8 cellular contexts compared by ENCODE assay signal in genomic region chr17:45148183-45149036, GRCh38. TPM values are rescaled to one million over a fixed set of nuclear protein-coding genes. Genes with fewer than 3 reads are reported as not detected.
DNase-seq lines count a peak whose midpoint lies in the region; ATAC-seq and TF ChIP-seq lines count a peak whose summit lies in the region.

A gene with protein sequence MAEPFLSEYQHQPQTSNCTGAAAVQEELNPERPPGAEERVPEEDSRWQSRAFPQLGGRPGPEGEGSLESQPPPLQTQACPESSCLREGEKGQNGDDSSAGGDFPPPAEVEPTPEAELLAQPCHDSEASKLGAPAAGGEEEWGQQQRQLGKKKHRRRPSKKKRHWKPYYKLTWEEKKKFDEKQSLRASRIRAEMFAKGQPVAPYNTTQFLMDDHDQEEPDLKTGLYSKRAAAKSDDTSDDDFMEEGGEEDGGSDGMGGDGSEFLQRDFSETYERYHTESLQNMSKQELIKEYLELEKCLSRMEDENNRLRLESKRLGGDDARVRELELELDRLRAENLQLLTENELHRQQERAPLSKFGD (plus strand): TSS chr17:45148475. CDS start chr17:45149191, 716 bp downstream.

- H3K4me2 ChIP-seq in fibroblast of lung (ENCODE audit: extremely low read depth, insufficient read depth, low read length): peak within 1 kb of the TSS; percentile 96

- peak; percentile 100 for DNase-seq in Daoy (ENCODE audit: low read depth)
- DNase-seq in H4 (ENCODE audit: low spot score): peak; percentile 100
- DNase-seq in LoVo (ENCODE audit: low spot score): peak; percentile 98
- DNase-seq in RWPE2 (ENCODE audit: low spot score): peak; percentile 99
- DNase-seq in activated T-helper 2 cell treated with anti-CD3 and anti-CD28 coated beads, Interferon-gamma antibody, Interleukin-2, Interleukin-4, amounts not matched to agents 10 μg/mL and 5 μg/mL and 100 μg/mL, durations not matched to agents 14 hours and 24 hours and 36 hours (ENCODE audit: low spot score): peak; percentile 99
- peak; percentile 100 for DNase-seq in fibroblast of lung (ENCODE audit: low read depth in 2 of 2)
- DNase-seq in naive thymus-derived CD4-positive, alpha-beta T cell: peak; percentile 98 to 100 (median 100)
- peak; percentile 98 for DNase-seq in stimulated activated naive B cell treated with anti-CD40 and anti-IgM and Interleukin-4, amounts not matched to agents 10 μg/mL and 1 μg/mL and 100 μg/mL, for 72 hours

- peaks cover 31% of the 10 kb centered on the region for H3K4me1 Mint-ChIP-seq in activated T-helper 2 cell treated with anti-CD3 and anti-CD28 coated beads, Interferon-gamma antibody, Interleukin-2, Interleukin-4, amounts not matched to agents 10 μg/mL and 5 μg/mL and 100 μg/mL, durations not matched to agents 14 hours and 24 hours and 36 hours (ENCODE audit: low read depth)
- H3K4me1 Mint-ChIP-seq in naive thymus-derived CD4-positive, alpha-beta T cell: peaks cover 18 to 68% (median 54%) of the 10 kb centered on the region in 7 donors
- peaks cover 38 to 81% of the 10 kb centered on the region in 2 donors for H3K4me1 Mint-ChIP-seq in stimulated activated naive B cell treated with anti-CD40 and anti-IgM and Interleukin-4, amounts not matched to agents 10 μg/mL and 1 μg/mL and 100 μg/mL, for 72 hours

- H3K4me1 ChIP-seq in RWPE2 (ENCODE audit: insufficient read depth, poor library complexity, severe bottlenecking) (peaks cover 18% of the 10 kb centered on the region), fibroblast of lung (ENCODE audit: control insufficient read depth, extremely low read depth, insufficient read depth, low read length) (peaks cover 10% of the 10 kb centered on the region)
- H3K4me1 ChIP-seq in naive thymus-derived CD4-positive, alpha-beta T cell (ENCODE audit: control insufficient read depth in 2 of 2, insufficient read depth in 2 of 2, low read length in 2 of 2): peaks cover 21 to 35% of the 10 kb centered on the region in 2 donors

- ATAC-seq in RWPE2 (ENCODE audit: low read depth): peak; percentile 76
- peak; percentile 87 for ATAC-seq in naive thymus-derived CD4-positive, alpha-beta T cell
- peak; percentile 78 to 80 for ATAC-seq in stimulated activated naive B cell treated with anti-CD40 and anti-IgM and Interleukin-4, amounts not matched to agents 10 μg/mL and 1 μg/mL and 100 μg/mL, for 72 hours (replicated peaks)

- peak within 1 kb of the TSS; percentile 89 for H3K9ac ChIP-seq in fibroblast of lung (ENCODE audit: insufficient read depth, low read length)

- H2AFZ ChIP-seq in fibroblast of lung (ENCODE audit: low read length): no peak within 1 kb of the TSS

- intact Hi-C loops in activated T-helper 2 cell treated with anti-CD3 and anti-CD28 coated beads, Interferon-gamma antibody, Interleukin-2, Interleukin-4, amounts not matched to agents 10 μg/mL and 5 μg/mL and 100 μg/mL, durations not matched to agents 14 hours and 24 hours and 36 hours (cut with micrococcal nuclease): loop anchor here (1.0 to 5.0 kb wide), 7 partner anchors 13 to 164 kb away; partner anchors contain the start of genes ACBD4, DCAKD and HEXIM2
- intact Hi-C loops in naive thymus-derived CD4-positive, alpha-beta T cell (cut with micrococcal nuclease): loop anchor here (1.0 to 10.0 kb wide), 16 partner anchors 13 to 1044 kb away; partner anchors contain the start of genes HEXIM2 (in 2 of the 2), MAP3K14 (in 2 of the 2), NMT1 (in 2 of the 2) and ACBD4 (in 1 of the 2)

- no peaks in the 10 kb centered on the region for H3K9me3 Mint-ChIP-seq in activated T-helper 2 cell treated with anti-CD3 and anti-CD28 coated beads, Interferon-gamma antibody, Interleukin-2, Interleukin-4, amounts not matched to agents 10 μg/mL and 5 μg/mL and 100 μg/mL, durations not matched to agents 14 hours and 24 hours and 36 hours
- H3K9me3 Mint-ChIP-seq in naive thymus-derived CD4-positive, alpha-beta T cell: peaks cover 0 to 13% (median 0%) of the 10 kb centered on the region in 11 donors
- H3K9me3 Mint-ChIP-seq in stimulated activated naive B cell treated with anti-CD40 and anti-IgM and Interleukin-4, amounts not matched to agents 10 μg/mL and 1 μg/mL and 100 μg/mL, for 72 hours: no peaks in the 10 kb centered on the region

- H3K9me3 ChIP-seq in RWPE2 (ENCODE audit: severe bottlenecking): no peaks in the 10 kb centered on the region
- no peaks in the 10 kb centered on the region for H3K9me3 ChIP-seq in fibroblast of lung (ENCODE audit: control insufficient read depth, insufficient read depth, low read depth, low read length)
- H3K9me3 ChIP-seq in naive thymus-derived CD4-positive, alpha-beta T cell (ENCODE audit: control insufficient read depth in 2 of 3, low read length in 3 of 3): no peaks in the 10 kb centered on the region

- peaks cover 35% of the 10 kb centered on the region for H3K79me2 ChIP-seq in fibroblast of lung (ENCODE audit: control insufficient read depth, insufficient read depth, low read length)

- H3K36me3 ChIP-seq in RWPE2 (ENCODE audit: low read depth): peaks cover 6% of the 10 kb centered on the region; the same call in 1 of the 2 replicates
- H3K36me3 ChIP-seq in fibroblast of lung (ENCODE audit: control insufficient read depth, insufficient read depth, low read length): no peaks in the 10 kb centered on the region
- H3K36me3 ChIP-seq in naive thymus-derived CD4-positive, alpha-beta T cell (ENCODE audit: control insufficient read depth in 2 of 3, insufficient read depth in 3 of 3, low read length in 3 of 3): peaks cover 0 to 6% (median 0%) of the 10 kb centered on the region in 3 experiments

- H3K27ac Mint-ChIP-seq in activated T-helper 2 cell treated with anti-CD3 and anti-CD28 coated beads, Interferon-gamma antibody, Interleukin-2, Interleukin-4, amounts not matched to agents 10 μg/mL and 5 μg/mL and 100 μg/mL, durations not matched to agents 14 hours and 24 hours and 36 hours: peak within 1 kb of the TSS; percentile 99
- peak within 1 kb of the TSS; percentile 99 to 100 (median 100) for H3K27ac Mint-ChIP-seq in naive thymus-derived CD4-positive, alpha-beta T cell
- peak within 1 kb of the TSS; percentile 100 for H3K27ac Mint-ChIP-seq in stimulated activated naive B cell treated with anti-CD40 and anti-IgM and Interleukin-4, amounts not matched to agents 10 μg/mL and 1 μg/mL and 100 μg/mL, for 72 hours

- H3K36me3 Mint-ChIP-seq in activated T-helper 2 cell treated with anti-CD3 and anti-CD28 coated beads, Interferon-gamma antibody, Interleukin-2, Interleukin-4, amounts not matched to agents 10 μg/mL and 5 μg/mL and 100 μg/mL, durations not matched to agents 14 hours and 24 hours and 36 hours (ENCODE audit: low read depth): peaks cover 26% of the 10 kb centered on the region
- peaks cover 0 to 15% (median 0%) of the 10 kb centered on the region in 5 donors for H3K36me3 Mint-ChIP-seq in naive thymus-derived CD4-positive, alpha-beta T cell
- peaks cover 17 to 36% of the 10 kb centered on the region in 2 donors for H3K36me3 Mint-ChIP-seq in stimulated activated naive B cell treated with anti-CD40 and anti-IgM and Interleukin-4, amounts not matched to agents 10 μg/mL and 1 μg/mL and 100 μg/mL, for 72 hours

- peak within 1 kb of the TSS; percentile 99 for H3K4me3 Mint-ChIP-seq in activated T-helper 2 cell treated with anti-CD3 and anti-CD28 coated beads, Interferon-gamma antibody, Interleukin-2, Interleukin-4, amounts not matched to agents 10 μg/mL and 5 μg/mL and 100 μg/mL, durations not matched to agents 14 hours and 24 hours and 36 hours (ENCODE audit: low read depth)
- peak within 1 kb of the TSS; percentile 89 to 100 (median 99) for H3K4me3 Mint-ChIP-seq in naive thymus-derived CD4-positive, alpha-beta T cell
- H3K4me3 Mint-ChIP-seq in stimulated activated naive B cell treated with anti-CD40 and anti-IgM and Interleukin-4, amounts not matched to agents 10 μg/mL and 1 μg/mL and 100 μg/mL, for 72 hours: peak within 1 kb of the TSS; percentile 98

- H4K20me1 ChIP-seq in fibroblast of lung (ENCODE audit: control insufficient read depth, extremely low read depth, insufficient read depth, low read length): no peaks in the 10 kb centered on the region

- no peak for TF ChIP-seq CTCF in RWPE2 (IDR thresholded peaks at IDR 0.05; ENCODE audit: poor library complexity, severe bottlenecking)
- TF ChIP-seq CTCF in fibroblast of lung (conservative IDR thresholded peaks at IDR 0.05 in 1 of 2, IDR thresholded peaks at IDR 0.05 in 1 of 2; ENCODE audit: low read depth in 1 of 2, low read length in 2 of 2): no peak

- H3K4me3 ChIP-seq in RWPE2 (ENCODE audit: severe bottlenecking): peak within 1 kb of the TSS; percentile 66
- H3K4me3 ChIP-seq in fibroblast of lung (replicated peaks in 1 of 4; ENCODE audit: control extremely low read depth in 1 of 4, insufficient read depth in 1 of 4, low read depth in 3 of 4, low read length in 4 of 4): peak within 1 kb of the TSS; percentile 76 to 97 (median 92)
- peak within 1 kb of the TSS; percentile 93 for H3K4me3 ChIP-seq in naive thymus-derived CD4-positive, alpha-beta T cell (ENCODE audit: low read length)

- POLR2A ChIA-PET in naive thymus-derived CD4-positive, alpha-beta T cell (lab: Charles Lee): interaction anchor here (0.6 to 10.7 kb wide), 23 partner anchors 12 to 1971 kb away, joined by 3 to 516 read pairs (median 6); partner anchors contain the start of genes ACBD4, DCAKD, FMNL1 and HEXIM2

- CTCF ChIA-PET in naive thymus-derived CD4-positive, alpha-beta T cell (lab: Charles Lee): interaction anchor here (0.6 to 6.3 kb wide), 18 partner anchors 9 to 820 kb away, joined by 3 to 114 read pairs (median 4); partner anchors contain the start of genes ACBD4, HEXIM2 and PLCD3

- peak within 1 kb of the TSS; percentile 80 for H3K27ac ChIP-seq in RWPE2 (ENCODE audit: poor library complexity, severe bottlenecking)
- peak within 1 kb of the TSS; percentile 99 for H3K27ac ChIP-seq in fibroblast of lung (ENCODE audit: insufficient read depth, low read length)
- peak within 1 kb of the TSS; percentile 91 for H3K27ac ChIP-seq in naive thymus-derived CD4-positive, alpha-beta T cell (ENCODE audit: low read depth, low read length)

- H3K27me3 ChIP-seq in RWPE2 (ENCODE audit: insufficient read depth, poor library complexity, severe bottlenecking) (no peaks in the 10 kb centered on the region), fibroblast of lung (ENCODE audit: control insufficient read depth, insufficient read depth, low read length) (no peaks in the 10 kb centered on the region)
- H3K27me3 ChIP-seq in naive thymus-derived CD4-positive, alpha-beta T cell (ENCODE audit: control insufficient read depth in 2 of 2, insufficient read depth in 2 of 2, low read length in 2 of 2): no peaks in the 10 kb centered on the region

- H3K27me3 Mint-ChIP-seq in activated T-helper 2 cell treated with anti-CD3 and anti-CD28 coated beads, Interferon-gamma antibody, Interleukin-2, Interleukin-4, amounts not matched to agents 10 μg/mL and 5 μg/mL and 100 μg/mL, durations not matched to agents 14 hours and 24 hours and 36 hours (ENCODE audit: low read depth): no peaks in the 10 kb centered on the region
- peaks cover 0 to 7% (median 0%) of the 10 kb centered on the region in 5 donors for H3K27me3 Mint-ChIP-seq in naive thymus-derived CD4-positive, alpha-beta T cell
- H3K27me3 Mint-ChIP-seq in stimulated activated naive B cell treated with anti-CD40 and anti-IgM and Interleukin-4, amounts not matched to agents 10 μg/mL and 1 μg/mL and 100 μg/mL, for 72 hours: peaks cover 0 to 5% of the 10 kb centered on the region in 2 donors

RNA-seq across cellular contexts. Expression of the gene that starts here (rescaled TPM):
- total RNA-seq in Daoy (2014; rRNA removed; shearing (Covaris generic)): 4.4 and 7.2 TPM in 2 replicates
- total RNA-seq in H4 (2014; rRNA removed; shearing (Covaris generic)): 4.9 and 6.5 TPM in 2 replicates
- total RNA-seq in activated T-helper 2 cell treated with anti-CD3 and anti-CD28 coated beads, Interferon-gamma antibody, Interleukin-2, Interleukin-4, amounts not matched to agents 10 μg/mL and 5 μg/mL and 100 μg/mL, durations not matched to agents 14 hours and 24 hours and 36 hours: 46.4 and 48.1 TPM in 2 replicates
- total RNA-seq in fibroblast of lung: 9.9 and 10.3 TPM in 2 replicates
- polyA plus RNA-seq in fibroblast of lung: 11.7 and 12.4 TPM in 2 replicates
- 20.2 and 20.3 TPM in 2 replicates for polyA plus RNA-seq in fibroblast of lung (2012)
- polyA minus RNA-seq in fibroblast of lung (ENCODE audit: low replicate concordance): 4.3 and 6.1 TPM in 2 replicates
- 10 to 100 TPM; 28.5 to 41.3 (median 37.6) TPM for total RNA-seq in naive thymus-derived CD4-positive, alpha-beta T cell
- 1 to 10 TPM; 5.1 to 6.1 TPM for polyA plus RNA-seq in naive thymus-derived CD4-positive, alpha-beta T cell

Comparison
In these comparisons a context has a peak if more than half of its experiments do, and no peak if none do; other contexts are left out.
1. Peak in every context shown above with its lines: DNase-seq, ATAC-seq, H3K4me3 ChIP-seq and H3K27ac ChIP-seq.